ENCODE assay signal across 30 cellular contexts in the genomic region with DNA sequence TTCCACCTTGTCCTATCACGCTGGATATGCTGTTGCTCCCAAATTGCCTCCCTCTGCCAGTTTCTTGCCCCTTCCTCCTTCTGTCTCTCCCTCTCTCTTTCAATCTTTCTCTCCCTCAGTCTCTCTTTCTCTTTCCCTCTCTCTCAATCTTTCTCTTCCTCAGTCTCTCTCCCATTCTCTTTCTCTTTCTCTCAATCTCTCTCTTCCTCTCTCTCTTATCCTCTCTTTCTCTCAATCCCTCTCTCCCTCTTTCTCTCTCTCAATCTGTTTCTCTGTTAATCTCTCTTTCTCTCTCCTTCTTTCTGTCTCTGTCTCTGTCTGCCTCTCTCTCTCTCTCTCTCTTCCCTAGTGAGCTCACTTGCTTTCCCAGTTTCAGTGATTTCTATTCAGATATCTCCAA.
"Had no signal": no experiment of that assay in that cellular context is flagged by ENCODE, and none has a peak within 500 bp of the region (broad histone marks: within the 10 kb centered on the region; RNA-seq: fewer than 3 reads in every experiment).

No MANE protein-coding gene starts in this region.

- H3K9me3 ChIP-seq: ascending aorta had no signal

- H3K27me3 ChIP-seq: ascending aorta, cardiac muscle cell had no signal

- FAIRE-seq: bronchial epithelial cell, TTC549 had no signal

- H3K4me3 ChIP-seq: ascending aorta, cardiac muscle cell had no signal

- H3K27ac ChIP-seq: ascending aorta, cardiac muscle cell, VCaP had no signal

- H3K36me3 ChIP-seq: ascending aorta, cardiac muscle cell had no signal

- H3K4me1 ChIP-seq: ascending aorta had no signal

- DNase-seq: activated B cell treated with CpG ODN at 0.5 μM for 24 hours; activated CD4-positive, alpha-beta memory T cell treated with anti-CD3 and anti-CD28 coated beads for 36 hours; activated CD4-positive, alpha-beta T cell treated with anti-CD3 and anti-CD28 coated beads for 4 hours; activated CD4-positive, alpha-beta T cell treated with anti-CD3 and anti-CD28 coated beads, Interleukin-2, amount 10 ng/mL, durations not matched to agents 24 days and 14 days; activated CD4-positive, alpha-beta T cell treated with anti-CD3 and anti-CD28 coated beads, Interleukin-2, amount 50 U/mL, for 1 hour; activated CD4-positive, alpha-beta T cell treated with anti-CD3 and anti-CD28 coated beads, Interleukin-2, amount 50 U/mL, for 4 hours; activated CD4-positive, CD25-positive, alpha-beta regulatory T cell treated with anti-CD3 and anti-CD28 coated beads, Interleukin-2, amount 50 U/mL, for 72 hours; activated CD8-positive, alpha-beta memory T cell treated with anti-CD3 and anti-CD28 coated beads for 24 hours; activated CD8-positive, alpha-beta memory T cell treated with anti-CD3 and anti-CD28 coated beads, Interleukin-2, amount 10 ng/mL, durations not matched to agents 7 days and 5 days; activated CD8-positive, alpha-beta memory T cell treated with anti-CD3 and anti-CD28 coated beads, Interleukin-2, amount 50 U/mL, for 48 hours; activated CD8-positive, alpha-beta T cell treated with anti-CD3 and anti-CD28 coated beads, Interleukin-2, amount 10 ng/mL, durations not matched to agents 7 days and 5 days; activated effector memory CD4-positive, alpha-beta T cell treated with Interleukin-2 at 50 U/mL for 16 hours; activated gamma-delta T cell; activated naive CD4-positive, alpha-beta T cell treated with anti-CD3 and anti-CD28 coated beads, Interleukin-2, amount 10 ng/mL, durations not matched to agents 7 days and 5 days; activated naive CD4-positive, alpha-beta T cell treated with Interleukin-2 at 50 U/mL for 16 hours; activated naive CD8-positive, alpha-beta T cell treated with anti-CD3 and anti-CD28 coated beads, Interleukin-2, amount 10 ng/mL, durations not matched to agents 7 days and 5 days; activated naive CD8-positive, alpha-beta T cell treated with anti-CD3 and anti-CD28 coated beads, Interleukin-2, amount 50 U/mL, for 24 hours; activated T-cell treated with anti-CD3 and anti-CD28 coated beads, Interleukin-2, amount 50 U/mL, for 24 hours; activated T-cell treated with anti-CD3 and anti-CD28 coated beads, Interleukin-2, amount 50 U/mL, for 48 hours; amygdala; anterior cingulate cortex; caudate nucleus; cerebellar nuclear complex; T-helper 2 cell; T-helper 9 cell had no signal

- ATAC-seq: activated CD8-positive, alpha-beta memory T cell treated with anti-CD3 and anti-CD28 coated beads, Interleukin-2, amount 10 ng/mL, durations not matched to agents 7 days and 5 days; activated CD8-positive, alpha-beta T cell treated with anti-CD3 and anti-CD28 coated beads, Interleukin-2, amount 10 ng/mL, durations not matched to agents 7 days and 5 days; activated naive CD8-positive, alpha-beta T cell treated with anti-CD3 and anti-CD28 coated beads, Interleukin-2, amount 50 U/mL, for 24 hours had no signal
